22 cellular contexts compared by ENCODE assay signal in the genomic region with DNA sequence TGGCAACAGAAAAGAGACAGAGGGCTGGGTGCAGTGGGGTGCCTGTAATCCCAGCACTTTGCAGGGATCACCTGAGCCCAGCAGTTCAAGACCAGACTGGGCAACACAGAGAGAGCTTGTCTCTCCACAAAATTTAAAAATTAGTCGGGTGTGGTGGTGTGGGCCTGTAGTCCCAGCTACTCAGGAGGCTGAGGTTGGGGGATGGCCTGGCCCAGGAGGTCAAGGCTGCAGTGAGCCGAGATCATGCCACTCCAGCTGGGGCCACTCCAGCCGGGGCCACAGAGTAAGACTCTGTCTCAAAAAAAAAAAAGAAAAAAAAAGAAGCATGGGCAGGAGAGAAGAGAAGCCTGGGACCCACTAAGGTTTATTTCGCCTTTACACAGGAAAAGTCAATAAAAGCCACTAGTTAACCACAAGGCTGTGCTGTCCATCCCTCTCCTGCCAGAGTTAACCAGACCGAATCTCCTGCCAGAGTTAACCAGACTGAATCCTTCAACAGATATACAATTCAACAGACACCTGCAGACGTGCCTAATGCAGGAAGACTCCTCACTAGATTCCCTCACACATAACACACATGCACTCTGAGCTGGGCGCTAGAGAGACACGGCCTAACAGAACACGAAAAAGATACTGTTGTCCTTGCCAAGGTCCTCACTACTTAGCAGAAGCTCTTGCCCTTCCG. TPM values are rescaled to one million over a fixed set of nuclear protein-coding genes. Genes with fewer than 3 reads are reported as not detected.
A peak's percentile ranks its signal among the peaks of the same experiment; 100 is the strongest.
DNase-seq lines count a peak whose midpoint lies in the region; ATAC-seq and TF ChIP-seq lines count a peak whose summit lies in the region.
"Had no signal": no experiment of that assay in that cellular context is flagged by ENCODE, and none has a peak within 500 bp of the region (broad histone marks: within the 10 kb centered on the region; RNA-seq: fewer than 3 reads in every experiment).

No MANE protein-coding gene starts in this region.

- H3K4me1 Mint-ChIP-seq in CD4-positive, alpha-beta T cell (ENCODE audit: low read depth) = peaks cover 33% of the 10 kb centered on the region
- peaks cover 22 to 37% (median 33%) of the 10 kb centered on the region in 7 donors for H3K4me1 Mint-ChIP-seq in naive thymus-derived CD4-positive, alpha-beta T cell
- peaks cover 25% of the 10 kb centered on the region for H3K4me1 Mint-ChIP-seq in endothelial cell (ENCODE audit: unreplicated experiment)

- POLR2A ChIA-PET in CD4-positive, alpha-beta T cell (lab: Charles Lee) = no interaction called here
- POLR2A ChIA-PET in naive thymus-derived CD4-positive, alpha-beta T cell (lab: Charles Lee) = no interaction called here

- no peaks in the 10 kb centered on the region for H3K36me3 ChIP-seq in naive thymus-derived CD4-positive, alpha-beta T cell (ENCODE audit: control insufficient read depth in 2 of 3, insufficient read depth in 3 of 3, low read length in 3 of 3)
- H3K36me3 ChIP-seq: gastroesophageal sphincter, neutrophil, thyroid gland had no signal

- H3K27me3 ChIP-seq in CD4-positive, alpha-beta T cell (ENCODE audit: control insufficient read depth, insufficient read depth, low read length) = no peaks in the 10 kb centered on the region
- H3K27me3 ChIP-seq in naive thymus-derived CD4-positive, alpha-beta T cell (ENCODE audit: control insufficient read depth in 2 of 2, insufficient read depth in 2 of 2, low read length in 2 of 2) = no peaks in the 10 kb centered on the region
- H3K27me3 ChIP-seq: gastroesophageal sphincter, thyroid gland had no signal

- CTCF ChIA-PET in CD4-positive, alpha-beta T cell (lab: Charles Lee) = no interaction called here
- CTCF ChIA-PET in naive thymus-derived CD4-positive, alpha-beta T cell (lab: Charles Lee) = no interaction called here

- intact Hi-C loops in CD4-positive, alpha-beta T cell (cut with DNase I, micrococcal nuclease) = loop anchor here in 1 of 2 experiments (5.0 kb wide), 1 partner anchor 83 kb away; a partner anchor contains a TSS
- intact Hi-C loops in naive thymus-derived CD4-positive, alpha-beta T cell (cut with micrococcal nuclease) = no loop called here

- H3K4me1 ChIP-seq in naive thymus-derived CD4-positive, alpha-beta T cell (ENCODE audit: control insufficient read depth in 2 of 2, insufficient read depth in 2 of 2, low read length in 2 of 2) = peaks cover 11 to 14% of the 10 kb centered on the region in 2 donors

- H3K9me3 Mint-ChIP-seq in CD4-positive, alpha-beta T cell = no peaks in the 10 kb centered on the region
- no peaks in the 10 kb centered on the region for H3K9me3 Mint-ChIP-seq in naive thymus-derived CD4-positive, alpha-beta T cell
- no peaks in the 10 kb centered on the region for H3K9me3 Mint-ChIP-seq in endothelial cell (ENCODE audit: unreplicated experiment)

- no peak overlapping the region for H3K4me3 Mint-ChIP-seq in CD4-positive, alpha-beta T cell
- no peak overlapping the region for H3K4me3 Mint-ChIP-seq in naive thymus-derived CD4-positive, alpha-beta T cell
- no peak overlapping the region for H3K4me3 Mint-ChIP-seq in endothelial cell (ENCODE audit: unreplicated experiment)

- no peak for DNase-seq in CD4-positive, alpha-beta T cell
- no peak for DNase-seq in naive thymus-derived CD4-positive, alpha-beta T cell
- DNase-seq in stimulated activated CD8-positive, alpha-beta memory T cell treated with anti-CD3 and anti-CD28 coated beads, Interleukin-4, amount 100 ng/mL, for 48 hours = no peak
- DNase-seq in NCI-H146 treated with DMSO at 0.1 percent for 48 hours (lab: John Stamatoyannopoulos, UW; ENCODE audit: unreplicated experiment) = no peak
- DNase-seq in NCI-H2227 (lab: John Stamatoyannopoulos, UW; ENCODE audit: unreplicated experiment) = no peak
- no peak for DNase-seq in endothelial cell (ENCODE audit: low spot score)
- DNase-seq: activated CD4-positive, CD25-positive, alpha-beta regulatory T cell; activated naive CD4-positive, alpha-beta T cell; DMS53; IMR-90; NCI-H1105; NCI-H2171; NCI-H774; RPMI8226; stimulated activated CD4-positive, alpha-beta T cell treated with anti-CD3 and anti-CD28 coated beads, Interleukin-4, amount 100 ng/mL, for 24 hours; T-helper 1 cell; thyroid gland had no signal

- TF ChIP-seq CTCF in CD4-positive, alpha-beta T cell (IDR thresholded peaks at IDR 0.05) = no peak
- 0 out of 2 replicates have a peak, but pooled peaks have one; percentile 7 for TF ChIP-seq CTCF in VCaP (conservative IDR thresholded peaks at IDR 0.05)
- TF ChIP-seq CTCF in endothelial cell (IDR thresholded peaks at IDR 0.05; ENCODE audit: unreplicated experiment) = no peak

- no peaks in the 10 kb centered on the region for H3K9me3 ChIP-seq in CD4-positive, alpha-beta T cell (ENCODE audit: control insufficient read depth, low read length)
- no peaks in the 10 kb centered on the region for H3K9me3 ChIP-seq in naive thymus-derived CD4-positive, alpha-beta T cell (ENCODE audit: control insufficient read depth in 2 of 3, low read length in 3 of 3)
- H3K9me3 ChIP-seq: gastroesophageal sphincter, neutrophil, thyroid gland had no signal

- no peaks in the 10 kb centered on the region for H3K36me3 Mint-ChIP-seq in CD4-positive, alpha-beta T cell (ENCODE audit: low read depth)
- H3K36me3 Mint-ChIP-seq in naive thymus-derived CD4-positive, alpha-beta T cell = no peaks in the 10 kb centered on the region
- H3K36me3 Mint-ChIP-seq in endothelial cell (ENCODE audit: low read depth, unreplicated experiment) = no peaks in the 10 kb centered on the region

- no peak overlapping the region for H3K27ac ChIP-seq in CD4-positive, alpha-beta T cell (ENCODE audit: low read depth, low read length)
- no peak overlapping the region for H3K27ac ChIP-seq in VCaP
- no peak overlapping the region for H3K27ac ChIP-seq in naive thymus-derived CD4-positive, alpha-beta T cell (ENCODE audit: low read depth, low read length)
- H3K27ac ChIP-seq: gastroesophageal sphincter, neutrophil had no signal

- no peaks in the 10 kb centered on the region for H3K27me3 Mint-ChIP-seq in CD4-positive, alpha-beta T cell
- peaks cover 0 to 3% (median 0%) of the 10 kb centered on the region in 5 donors for H3K27me3 Mint-ChIP-seq in naive thymus-derived CD4-positive, alpha-beta T cell
- H3K27me3 Mint-ChIP-seq in endothelial cell (ENCODE audit: unreplicated experiment) = no peaks in the 10 kb centered on the region

- H3K27ac Mint-ChIP-seq in CD4-positive, alpha-beta T cell = peak overlapping the region; percentile 55
- peak overlapping the region in 8 of 9 donors; percentile 5 to 75 (median 52) for H3K27ac Mint-ChIP-seq in naive thymus-derived CD4-positive, alpha-beta T cell
- H3K27ac Mint-ChIP-seq in endothelial cell (ENCODE audit: unreplicated experiment) = no peak overlapping the region

- no peak overlapping the region for H3K4me3 ChIP-seq in naive thymus-derived CD4-positive, alpha-beta T cell (ENCODE audit: low read length)
- H3K4me3 ChIP-seq: gastroesophageal sphincter, lung, thyroid gland had no signal

- ATAC-seq in CD4-positive, alpha-beta T cell (ENCODE audit: poor library complexity) = no peak
- peak; percentile 36 for ATAC-seq in GM21447 (IDR thresholded peaks at IDR 0.05; ENCODE audit: unreplicated experiment)
- ATAC-seq in naive thymus-derived CD4-positive, alpha-beta T cell = no peak
- ATAC-seq: gastroesophageal sphincter had no signal

RNA-seq across cellular contexts. Expression of a gene that starts 29.8 kb away (rescaled TPM):
- 1 to 10 TPM; 9.4 to 9.9 TPM for total RNA-seq in CD4-positive, alpha-beta T cell
- 10 to 100 TPM; 10.0 to 43.9 (median 17.1) TPM for total RNA-seq in naive thymus-derived CD4-positive, alpha-beta T cell
- polyA plus RNA-seq in naive thymus-derived CD4-positive, alpha-beta T cell = under 1 TPM; 0.28 to 0.68 TPM
- total RNA-seq in endothelial cell (ENCODE audit: unreplicated experiment) = 54.3 TPM
